Comparison of ENCODE assay signal across 8 cellular contexts in genomic region chr16:57534881-57535658, GRCh38. TPM values are rescaled to one million over a fixed set of nuclear protein-coding genes. Genes with fewer than 3 reads are reported as not detected.
DNase-seq lines count a peak whose midpoint lies in the region; ATAC-seq and TF ChIP-seq lines count a peak whose summit lies in the region.

No MANE protein-coding gene starts in this region.

- peak; percentile 15 for DNase-seq in D341Med (ENCODE audit: low spot score)
- no peak for DNase-seq in RWPE1 (ENCODE audit: low spot score)
- no peak for DNase-seq in esophagus squamous epithelium (lab: John Stamatoyannopoulos, UW)
- DNase-seq in posterior vena cava (ENCODE audit: low spot score): peak; percentile 78
- DNase-seq in NCI-H2081 (lab: John Stamatoyannopoulos, UW): no peak
- DNase-seq in NCI-H1436 (lab: John Stamatoyannopoulos, UW): no peak
- no peak for DNase-seq in NCI-H1417 treated with DMSO at 0.1 percent for 48 hours (lab: John Stamatoyannopoulos, UW)

- H3K4me3 ChIP-seq in esophagus squamous epithelium: peak overlapping the region; percentile 83 to 99 (median 92)

- peaks cover 47 to 76% (median 57%) of the 10 kb centered on the region in 3 donors for H3K4me1 ChIP-seq in esophagus squamous epithelium

- TF ChIP-seq CTCF in RWPE1 (conservative IDR thresholded peaks at IDR 0.05; ENCODE audit: low read depth): no peak
- no peak for TF ChIP-seq CTCF in esophagus squamous epithelium (IDR thresholded peaks at IDR 0.05)

- 28 to 68% methylated on average over 3 to 5 of the region's 13 CpGs for WGBS in esophagus squamous epithelium, 2 donors

- H3K36me3 ChIP-seq in esophagus squamous epithelium: no peaks in the 10 kb centered on the region

- CTCF ChIA-PET in RWPE1 (lab: Yijun Ruan, JAX): interaction anchor here (1.7 kb wide), 1 partner anchor 15 kb away, joined by 6 read pairs; no protein-coding TSS in a partner anchor

- H3K27ac ChIP-seq in RWPE1: peak overlapping the region; percentile 82
- H3K27ac ChIP-seq in esophagus squamous epithelium: peak overlapping the region; percentile 87 to 96 (median 91)

- H3K27me3 ChIP-seq in esophagus squamous epithelium: no peaks in the 10 kb centered on the region

- intact Hi-C loops in esophagus squamous epithelium (cut with DNase I): no loop called here
- intact Hi-C loops in posterior vena cava (cut with DNase I): no loop called here

- POLR2A ChIA-PET in RWPE1 (lab: Yijun Ruan, JAX; ENCODE audit: low non-redundant PET): no interaction called here

- ATAC-seq in GM19395 (IDR thresholded peaks at IDR 0.05; ENCODE audit: unreplicated experiment): no peak

- no peaks in the 10 kb centered on the region for H3K9me3 ChIP-seq in esophagus squamous epithelium

- no peak for TF ChIP-seq POLR2A in esophagus squamous epithelium (IDR thresholded peaks at IDR 0.05)

RNA-seq across cellular contexts. Expression of gene CCDC102A, which starts 1.3 kb away (rescaled TPM):
- total RNA-seq in esophagus squamous epithelium (10 to 100 TPM in 1 of 4 donors, 1 to 10 TPM in 3; 3.5 to 10.9 (median 6.9) TPM), posterior vena cava (10 to 100 TPM; 16.9 to 18.3 TPM)

RNA-seq across cellular contexts. Expression of gene ADGRG5, which starts 7.4 kb away (rescaled TPM):
- 1 to 10 TPM in 2 of 4 donors, under 1 TPM in 2; 0.34 to 1.3 (median 0.91) TPM for total RNA-seq in esophagus squamous epithelium
- total RNA-seq in posterior vena cava: under 1 TPM; 0.05 to 0.32 TPM

RNA-seq across cellular contexts. Expression of gene DOK4, which starts 48.8 kb away (rescaled TPM):
- total RNA-seq in esophagus squamous epithelium: 10 to 100 TPM; 20.7 to 42.7 (median 28.8) TPM
- 10 to 100 TPM; 29.2 to 31.1 TPM for total RNA-seq in posterior vena cava

Comparison
In these comparisons a context has a peak if more than half of its experiments do, and no peak if none do; other contexts are left out.
1. DNase-seq: peak in D341Med (single experiment) and posterior vena cava (single experiment); none in RWPE1 (single experiment), esophagus squamous epithelium (single experiment), NCI-H2081 (0 of 2), NCI-H1436 (single experiment) and NCI-H1417 treated with DMSO at 0.1 percent for 48 hours (single experiment).